ENCODE assay signal across 27 cellular contexts in the genomic region with DNA sequence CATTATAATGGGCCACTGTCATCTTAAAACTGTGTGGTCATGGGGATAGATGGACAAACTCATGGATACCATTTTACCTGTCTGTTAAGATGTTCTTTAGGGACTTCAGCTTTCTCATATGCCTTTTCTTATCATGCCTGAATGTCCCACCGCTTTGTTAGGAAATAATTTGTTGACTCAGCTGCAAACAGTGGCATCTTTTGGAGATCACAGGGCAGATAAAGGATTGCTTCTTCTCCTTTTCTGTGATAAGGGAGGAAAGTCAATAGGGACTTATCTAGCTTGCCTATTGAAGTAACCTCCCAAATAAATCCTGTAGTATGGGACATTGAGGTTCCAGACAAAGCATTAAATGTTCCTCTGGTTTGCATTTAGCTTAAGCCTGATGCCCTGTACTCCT.
"Had no signal": no experiment of that assay in that cellular context is flagged by ENCODE, and none has a peak within 500 bp of the region (broad histone marks: within the 10 kb centered on the region; RNA-seq: fewer than 3 reads in every experiment).

No MANE protein-coding gene starts in this region.

- DNase-seq: hippocampal formation; kidney glomerular epithelial cell; left cardiac atrium; lower lobe of right lung; mammary epithelial cell; mesenchymal stem cell; naive B cell; natural killer cell; nephron progenitor cell; occipital lobe; right lobe of liver; stimulated activated CD4-positive, alpha-beta T cell treated with anti-CD3 and anti-CD28 coated beads, Interleukin-1b, Interleukin-23, amount 100 ng/mL, for 48 hours; stimulated activated CD4-positive, alpha-beta T cell treated with anti-CD3 and anti-CD28 coated beads, Interleukin-2, amount 100 ng/mL, for 48 hours; stimulated activated CD4-positive, alpha-beta T cell treated with anti-CD3 and anti-CD28 coated beads, Interleukin-4, amount 100 ng/mL, for 4 hours; stimulated activated CD8-positive, alpha-beta memory T cell treated with anti-CD3 and anti-CD28 coated beads, Interleukin-4, amount 100 ng/mL, for 48 hours; stimulated activated naive CD4-positive, alpha-beta T cell treated with Interleukin-2 at 50 U/mL for 16 hours; stimulated activated naive CD8-positive, alpha-beta T cell treated with anti-CD3 and anti-CD28 coated beads, Interleukin-15, amount 100 ng/mL, for 72 hours; testis; thyroid gland; uterus had no signal

- H3K36me3 ChIP-seq: lower lobe of right lung, neural progenitor cell, neutrophil, right atrium auricular region, right lobe of liver, thyroid gland, uterus had no signal

- H2AFZ ChIP-seq: neural progenitor cell, parathyroid adenoma had no signal

- H3K9me3 ChIP-seq: lower lobe of right lung, neutrophil, right atrium auricular region, right lobe of liver, testis, thyroid gland, uterus had no signal

- ATAC-seq: left cardiac atrium; left lobe of liver; lower lobe of right lung; natural killer cell; right lobe of liver; stimulated activated memory B cell treated with anti-CD40 and anti-IgM and Interleukin-4, amounts not matched to agents 10 μg/mL and 1 μg/mL and 100 μg/mL, for 72 hours; stimulated activated naive CD8-positive, alpha-beta T cell treated with anti-CD3 and anti-CD28 coated beads, Interleukin-15, amount 100 ng/mL, for 72 hours had no signal

- H3K9ac ChIP-seq: neural progenitor cell, parathyroid adenoma had no signal

- H3K4me3 ChIP-seq: lower lobe of right lung, neural progenitor cell, right atrium auricular region, right lobe of liver, smooth muscle cell, testis, thyroid gland, uterus had no signal

- H3K27ac ChIP-seq: lower lobe of right lung, neural progenitor cell, neutrophil, parathyroid adenoma, right atrium auricular region, right lobe of liver, testis, thyroid gland, uterus had no signal

- H3K4me2 ChIP-seq: neural progenitor cell, smooth muscle cell had no signal

- H3K79me2 ChIP-seq: parathyroid adenoma had no signal

- H3K4me1 ChIP-seq: neural progenitor cell, parathyroid adenoma, right lobe of liver, testis, uterus had no signal

- H3K27me3 ChIP-seq: neural progenitor cell, neutrophil, right atrium auricular region, right lobe of liver, testis, thyroid gland, uterus had no signal
